Comparison of ENCODE assay signal across 2 cellular contexts in the genomic region with DNA sequence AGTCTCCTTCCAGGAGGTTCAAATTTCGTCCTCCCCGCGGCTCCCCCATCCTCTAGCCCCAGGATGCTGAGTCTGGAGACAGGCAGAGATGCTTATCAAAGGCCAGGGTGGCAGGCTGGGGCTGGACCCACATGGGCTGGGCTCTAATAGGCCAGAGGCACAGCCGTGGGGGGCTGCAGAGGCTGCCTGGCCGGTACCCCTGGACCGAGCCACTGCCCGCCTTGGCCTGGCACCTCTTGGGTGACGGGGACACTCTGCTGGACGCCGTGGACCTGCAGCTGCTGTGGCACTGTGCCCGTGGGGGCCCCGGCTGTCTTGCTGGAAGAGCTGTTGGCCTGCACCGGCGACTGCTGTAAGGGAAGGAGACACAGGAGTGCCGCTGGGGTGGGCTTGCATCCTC.
TF ChIP-seq lines count a peak whose summit lies in the region.

No MANE protein-coding gene starts in this region.

TF ChIP-seq in GM23338, 12 proteins besides CTCF, POLR2A, EP300 and RAD21:
- TF ChIP-seq CREB1 (CRISPR knock-in tag; IDR thresholded peaks at IDR 0.05; ENCODE audit: low read depth) (no peak), ZNF331 (CRISPR knock-in tag; IDR thresholded peaks at IDR 0.05; ENCODE audit: low read depth) (no peak), STAT1 (IDR thresholded peaks at IDR 0.05; ENCODE audit: unreplicated experiment) (no peak)
- TF ChIP-seq, protein P1, sequence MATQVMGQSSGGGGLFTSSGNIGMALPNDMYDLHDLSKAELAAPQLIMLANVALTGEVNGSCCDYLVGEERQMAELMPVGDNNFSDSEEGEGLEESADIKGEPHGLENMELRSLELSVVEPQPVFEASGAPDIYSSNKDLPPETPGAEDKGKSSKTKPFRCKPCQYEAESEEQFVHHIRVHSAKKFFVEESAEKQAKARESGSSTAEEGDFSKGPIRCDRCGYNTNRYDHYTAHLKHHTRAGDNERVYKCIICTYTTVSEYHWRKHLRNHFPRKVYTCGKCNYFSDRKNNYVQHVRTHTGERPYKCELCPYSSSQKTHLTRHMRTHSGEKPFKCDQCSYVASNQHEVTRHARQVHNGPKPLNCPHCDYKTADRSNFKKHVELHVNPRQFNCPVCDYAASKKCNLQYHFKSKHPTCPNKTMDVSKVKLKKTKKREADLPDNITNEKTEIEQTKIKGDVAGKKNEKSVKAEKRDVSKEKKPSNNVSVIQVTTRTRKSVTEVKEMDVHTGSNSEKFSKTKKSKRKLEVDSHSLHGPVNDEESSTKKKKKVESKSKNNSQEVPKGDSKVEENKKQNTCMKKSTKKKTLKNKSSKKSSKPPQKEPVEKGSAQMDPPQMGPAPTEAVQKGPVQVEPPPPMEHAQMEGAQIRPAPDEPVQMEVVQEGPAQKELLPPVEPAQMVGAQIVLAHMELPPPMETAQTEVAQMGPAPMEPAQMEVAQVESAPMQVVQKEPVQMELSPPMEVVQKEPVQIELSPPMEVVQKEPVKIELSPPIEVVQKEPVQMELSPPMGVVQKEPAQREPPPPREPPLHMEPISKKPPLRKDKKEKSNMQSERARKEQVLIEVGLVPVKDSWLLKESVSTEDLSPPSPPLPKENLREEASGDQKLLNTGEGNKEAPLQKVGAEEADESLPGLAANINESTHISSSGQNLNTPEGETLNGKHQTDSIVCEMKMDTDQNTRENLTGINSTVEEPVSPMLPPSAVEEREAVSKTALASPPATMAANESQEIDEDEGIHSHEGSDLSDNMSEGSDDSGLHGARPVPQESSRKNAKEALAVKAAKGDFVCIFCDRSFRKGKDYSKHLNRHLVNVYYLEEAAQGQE (IDR thresholded peaks at IDR 0.05; ENCODE audit: unreplicated experiment): no peak
TF ChIP-seq in GM23338: peak in this region for 0.

TF ChIP-seq in H1, 55 proteins besides CTCF, POLR2A, EP300 and RAD21:
- TF ChIP-seq HDAC2 (IDR thresholded peaks at IDR 0.05; ENCODE audit: borderline replicate concordance in 1 of 2, low read depth in 2 of 2, low read length in 2 of 2) (no peak), RBBP5 (IDR thresholded peaks at IDR 0.05; ENCODE audit: borderline replicate concordance, low read depth, low read length) (no peak), TAF1 (IDR thresholded peaks at IDR 0.05; ENCODE audit: low read depth, low read length) (no peak), JUN (IDR thresholded peaks at IDR 0.05; ENCODE audit: low read depth, low read length) (no peak), SUZ12 (IDR thresholded peaks at IDR 0.05; ENCODE audit: low read length) (no peak), SP1 (IDR thresholded peaks at IDR 0.05; ENCODE audit: low read depth, low read length) (no peak)
